ENCODE assay signal across 11 cellular contexts in genomic region chr7:150400779-150401423, GRCh38. TPM values are rescaled to one million over a fixed set of nuclear protein-coding genes. Genes with fewer than 3 reads are reported as not detected.
DNase-seq lines count a peak whose midpoint lies in the region; ATAC-seq and TF ChIP-seq lines count a peak whose summit lies in the region.
"Had no signal": no experiment of that assay in that cellular context is flagged by ENCODE, and none has a peak within 500 bp of the region (broad histone marks: within the 10 kb centered on the region; RNA-seq: fewer than 3 reads in every experiment).

No MANE protein-coding gene starts in this region.

- H3K4me1 Mint-ChIP-seq in brain, result peaks cover 71% of the 10 kb centered on the region

- H3K4me3 ChIP-seq in HUES48 (ENCODE audit: low read depth, low read length) (no peak overlapping the region), sigmoid colon (no peak overlapping the region)
- H3K4me3 ChIP-seq: psoas muscle had no signal

- peaks cover 53% of the 10 kb centered on the region for H3K4me1 ChIP-seq in HUES48 (ENCODE audit: control insufficient read depth, insufficient read depth, low read length)
- peaks cover 0 to 18% (median 13%) of the 10 kb centered on the region in 4 donors for H3K4me1 ChIP-seq in sigmoid colon

- ATAC-seq in GM19324 (IDR thresholded peaks at IDR 0.05; ENCODE audit: low FRiP score, unreplicated experiment), result no peak
- ATAC-seq: psoas muscle had no signal

- peaks cover 22% of the 10 kb centered on the region for H3K36me3 Mint-ChIP-seq in brain

- TF ChIP-seq CTCF in brain (conservative IDR thresholded peaks at IDR 0.05), result no peak
- TF ChIP-seq CTCF in sigmoid colon (IDR thresholded peaks at IDR 0.05), result no peak

- H3K27me3 ChIP-seq in HUES48 (ENCODE audit: control insufficient read depth, insufficient read depth, low read length) (no peaks in the 10 kb centered on the region), sigmoid colon (no peaks in the 10 kb centered on the region)

- H3K27ac ChIP-seq in HUES48 (ENCODE audit: low read depth, low read length) (peak overlapping the region; percentile 95), sigmoid colon (no peak overlapping the region)
- H3K27ac ChIP-seq: psoas muscle had no signal

- H3K36me3 ChIP-seq in HUES48 (ENCODE audit: control insufficient read depth, insufficient read depth, low read length), result peaks cover 22% of the 10 kb centered on the region
- peaks cover 0 to 27% (median 16%) of the 10 kb centered on the region in 4 donors for H3K36me3 ChIP-seq in sigmoid colon

- 64 to 84% methylated on average over 15 of the region's 15 CpGs for WGBS in sigmoid colon, 2 donors

- H3K9ac ChIP-seq in HUES48 (ENCODE audit: low read depth, low read length), result peak overlapping the region; percentile 3

- H3K4me3 Mint-ChIP-seq in brain, result peak overlapping the region in 2 of 5 experiments; percentile 22 to 37
- H3K4me3 Mint-ChIP-seq: memory B cell had no signal

- H3K9me3 ChIP-seq in HUES48 (ENCODE audit: control insufficient read depth, insufficient read depth, low read length), result no peaks in the 10 kb centered on the region
- no peaks in the 10 kb centered on the region for H3K9me3 ChIP-seq in sigmoid colon
- H3K9me3 ChIP-seq: psoas muscle had no signal

- no peak for TF ChIP-seq EP300 in sigmoid colon (IDR thresholded peaks at IDR 0.05)

- TF ChIP-seq POLR2A in sigmoid colon (IDR thresholded peaks at IDR 0.05), result no peak

- DNase-seq in sigmoid colon, result peak; percentile 59
- no peak for DNase-seq in SIG-M5 (lab: John Stamatoyannopoulos, UW)
- DNase-seq: NCI-H82; psoas muscle; stimulated activated CD4-positive, alpha-beta T cell treated with anti-CD3 and anti-CD28 coated beads, Interleukin-4, amount 100 ng/mL, for 4 hours had no signal

- H3K27me3 Mint-ChIP-seq in brain, result peaks cover 2% of the 10 kb centered on the region
- H3K27me3 Mint-ChIP-seq: memory B cell had no signal

- peak overlapping the region; percentile 53 to 94 (median 73) for H3K27ac Mint-ChIP-seq in brain
- H3K27ac Mint-ChIP-seq: memory B cell had no signal

- intact Hi-C loops in sigmoid colon (cut with DNase I), result loop anchor here (10.0 kb wide), 3 partner anchors 526 to 1136 kb away; partner anchors contain the start of genes ATP6V0E2, ZNF467 and ZNF783

- peaks cover 0 to 2% (median 0%) of the 10 kb centered on the region in 5 experiments for H3K9me3 Mint-ChIP-seq in brain
- H3K9me3 Mint-ChIP-seq: memory B cell had no signal

RNA-seq across cellular contexts. Expression of gene ZNF775, which starts 21.8 kb away (rescaled TPM):
- polyA plus RNA-seq in brain (ENCODE audit: insufficient read depth, low read depth, low replicate concordance) (23.0 TPM), sigmoid colon (1 to 10 TPM; 3.0 to 6.1 (median 5.4) TPM)
- total RNA-seq in sigmoid colon, result 10 to 100 TPM in 1 of 4 donors, 1 to 10 TPM in 3; 6.1 to 10.7 (median 6.9) TPM

RNA-seq across cellular contexts. Expression of gene REPIN1, which starts 32.3 kb away (rescaled TPM):
- polyA plus RNA-seq in brain (ENCODE audit: insufficient read depth, low read depth, low replicate concordance), result 146 TPM
- total RNA-seq in sigmoid colon, result 10 to 100 TPM; 56.3 to 63.7 (median 57.0) TPM
- polyA plus RNA-seq in sigmoid colon, result 100 to 1,000 TPM in 1 of 3 donors, 10 to 100 TPM in 2; 50.9 to 131 (median 52.3) TPM

RNA-seq across cellular contexts. Expression of gene GIMAP8, which starts 49.5 kb away (rescaled TPM):
- 1.9 TPM for polyA plus RNA-seq in brain (ENCODE audit: insufficient read depth, low read depth, low replicate concordance)
- total RNA-seq in sigmoid colon, result 1 to 10 TPM; 5.3 to 7.9 (median 7.2) TPM
- 10 to 100 TPM in 1 of 3 donors, 1 to 10 TPM in 2; 2.4 to 10.7 (median 2.8) TPM for polyA plus RNA-seq in sigmoid colon
- total RNA-seq: Calu3, HT1080 had no signal

RNA-seq across cellular contexts. Expression of gene RARRES2, which starts 59.5 kb away (rescaled TPM):
- polyA plus RNA-seq in brain (ENCODE audit: insufficient read depth, low read depth, low replicate concordance), result 33.0 TPM
- 100 to 1,000 TPM; 257 to 447 (median 388) TPM for total RNA-seq in sigmoid colon
- 100 to 1,000 TPM in 2 of 3 donors, 10 to 100 TPM in 1; 28.9 to 289 (median 132) TPM for polyA plus RNA-seq in sigmoid colon
- total RNA-seq: HT1080 had no signal
